In genomic region chr4:149706942-149707341, GRCh38 we compare ENCODE assay signal across 18 cellular contexts.
DNase-seq lines count a peak whose midpoint lies in the region; ATAC-seq and TF ChIP-seq lines count a peak whose summit lies in the region.
"Had no signal": no experiment of that assay in that cellular context is flagged by ENCODE, and none has a peak within 500 bp of the region (broad histone marks: within the 10 kb centered on the region; RNA-seq: fewer than 3 reads in every experiment).

No MANE protein-coding gene starts in this region.

- peak overlapping the region; percentile 19 for H3K9ac ChIP-seq in smooth muscle cell (ENCODE audit: low read depth)

- no peak for TF ChIP-seq POLR2A in esophagus muscularis mucosa (IDR thresholded peaks at IDR 0.05; ENCODE audit: low read depth)

- H3K4me2 ChIP-seq in smooth muscle cell = no peak overlapping the region
- H3K4me2 ChIP-seq: PC-9 had no signal

- H3K9me3 ChIP-seq in smooth muscle cell (replicated peaks; ENCODE audit: low read depth) (no peaks in the 10 kb centered on the region), esophagus muscularis mucosa (no peaks in the 10 kb centered on the region)
- H3K9me3 ChIP-seq: MG63, right lobe of liver had no signal

- no peaks in the 10 kb centered on the region for H3K27me3 ChIP-seq in smooth muscle cell (ENCODE audit: low read depth)
- no peaks in the 10 kb centered on the region for H3K27me3 ChIP-seq in esophagus muscularis mucosa
- H3K27me3 ChIP-seq: MG63, right lobe of liver had no signal

- ATAC-seq in GM21390 (IDR thresholded peaks at IDR 0.05; ENCODE audit: unreplicated experiment) = no peak
- ATAC-seq: left ventricle myocardium superior; right lobe of liver; stimulated activated naive B cell treated with anti-CD40 and anti-IgM and Interleukin-4, amounts not matched to agents 10 μg/mL and 1 μg/mL and 100 μg/mL, for 72 hours had no signal

- H3K79me2 ChIP-seq in smooth muscle cell (ENCODE audit: low read depth) = no peaks in the 10 kb centered on the region

- peak overlapping the region; percentile 4 for H2AFZ ChIP-seq in smooth muscle cell (ENCODE audit: low read depth)
- H2AFZ ChIP-seq: PC-9 had no signal

- no peak for TF ChIP-seq EP300 in esophagus muscularis mucosa (IDR thresholded peaks at IDR 0.05)

- H3K4me3 ChIP-seq in astrocyte of the spinal cord (ENCODE audit: low read depth, low read length) (no peak overlapping the region), smooth muscle cell (no peak overlapping the region), esophagus muscularis mucosa (no peak overlapping the region)
- H3K4me3 ChIP-seq: MG63, PC-9, right lobe of liver had no signal

- intact Hi-C loops in esophagus muscularis mucosa (cut with DNase I) = no loop called here

- DNase-seq in GM03348 (ENCODE audit: low spot score) (peak; percentile 11), astrocyte of the spinal cord (ENCODE audit: low read depth, low spot score) (peak; percentile 63), glomerular endothelial cell (ENCODE audit: extremely low read depth, low read depth, low spot score) (peak; percentile 4), smooth muscle cell (lab: John Stamatoyannopoulos, UW; ENCODE audit: unreplicated experiment) (no peak), epidermal melanocyte (ENCODE audit: insufficient read length, low spot score) (no peak), esophagus muscularis mucosa (ENCODE audit: extremely low spot score) (no peak)
- DNase-seq: activated CD4-positive, alpha-beta T cell treated with anti-CD3 and anti-CD28 coated beads, Interleukin-2, amount 50 U/mL, for 1 hour; anterior cingulate cortex; left ventricle myocardium superior; MG63; NCI-H146; NCI-H82; PC-9; right lobe of liver; stimulated activated naive B cell treated with anti-CD40 and anti-IgM and Interleukin-4, amounts not matched to agents 10 μg/mL and 1 μg/mL and 100 μg/mL, for 72 hours had no signal

- no peaks in the 10 kb centered on the region for H3K4me1 ChIP-seq in smooth muscle cell (ENCODE audit: low read depth)
- H3K4me1 ChIP-seq in esophagus muscularis mucosa = peaks cover 0 to 22% (median 8%) of the 10 kb centered on the region in 4 donors
- H3K4me1 ChIP-seq: right lobe of liver had no signal

- no peaks in the 10 kb centered on the region for H4K20me1 ChIP-seq in smooth muscle cell (ENCODE audit: low read depth)

- H3K27ac ChIP-seq in smooth muscle cell (ENCODE audit: low read depth) (peak overlapping the region; percentile 32), esophagus muscularis mucosa (replicated peaks in 1 of 4) (no peak overlapping the region)
- H3K27ac ChIP-seq: C4-2B, HL-60, PC-9, right lobe of liver had no signal

- no peaks in the 10 kb centered on the region for H3F3A ChIP-seq in smooth muscle cell (ENCODE audit: low read depth)

- H3K36me3 ChIP-seq in smooth muscle cell (ENCODE audit: low read depth) (no peaks in the 10 kb centered on the region), esophagus muscularis mucosa (no peaks in the 10 kb centered on the region)
- H3K36me3 ChIP-seq: MG63, right lobe of liver had no signal

- TF ChIP-seq CTCF in astrocyte of the spinal cord (IDR thresholded peaks at IDR 0.05; ENCODE audit: low read depth, low read length) = no peak
- TF ChIP-seq CTCF in smooth muscle cell (IDR thresholded peaks at IDR 0.05; ENCODE audit: borderline replicate concordance, insufficient read depth, poor library complexity, severe bottlenecking) = no peak
- TF ChIP-seq CTCF in esophagus muscularis mucosa (IDR thresholded peaks at IDR 0.05) = no peak

- in situ Hi-C loops in astrocyte of the spinal cord (cut with HindIII; ENCODE audit: low sequenced_read_pairs) = no loop called here

Comparison
In these comparisons a context has a peak if more than half of its experiments do, and no peak if none do; other contexts are left out.
1. DNase-seq: peak in GM03348 (single experiment), astrocyte of the spinal cord (single experiment) and glomerular endothelial cell (single experiment); none in smooth muscle cell (single experiment), epidermal melanocyte (single experiment) and esophagus muscularis mucosa (single experiment).